In genomic region chr10:70682920-70683600, GRCh38 we compare ENCODE assay signal across 17 cellular contexts. TPM values are rescaled to one million over a fixed set of nuclear protein-coding genes. Genes with fewer than 3 reads are reported as not detected.
DNase-seq lines count a peak whose midpoint lies in the region; ATAC-seq and TF ChIP-seq lines count a peak whose summit lies in the region.
"Had no signal": no experiment of that assay in that cellular context is flagged by ENCODE, and none has a peak within 500 bp of the region (broad histone marks: within the 10 kb centered on the region; RNA-seq: fewer than 3 reads in every experiment).

No MANE protein-coding gene starts in this region.

- no peak overlapping the region for H3K4me3 Mint-ChIP-seq in activated CD4-positive, alpha-beta T cell treated with anti-CD3 and anti-CD28 coated beads for 36 hours
- H3K4me3 Mint-ChIP-seq: activated naive CD4-positive, alpha-beta T cell treated with anti-CD3 and anti-CD28 coated beads, Interleukin-2, amount 50 U/mL, for 24 hours; CD4-positive, alpha-beta memory T cell; T-helper 17 cell had no signal

- TF ChIP-seq CTCF in NB4 (IDR thresholded peaks at IDR 0.05; ENCODE audit: low read depth, low read length) (no peak), epithelial cell of esophagus (IDR thresholded peaks at IDR 0.05; ENCODE audit: insufficient read depth, low read depth, low read length, missing control alignments) (no peak)

- H3K36me3 Mint-ChIP-seq in activated CD4-positive, alpha-beta T cell treated with anti-CD3 and anti-CD28 coated beads for 36 hours (ENCODE audit: low read depth) = no peaks in the 10 kb centered on the region
- H3K36me3 Mint-ChIP-seq: activated naive CD4-positive, alpha-beta T cell treated with anti-CD3 and anti-CD28 coated beads, Interleukin-2, amount 50 U/mL, for 24 hours; CD4-positive, alpha-beta memory T cell had no signal

- CTCF ChIA-PET in activated CD4-positive, alpha-beta T cell treated with anti-CD3 and anti-CD28 coated beads for 36 hours (lab: Charles Lee) = no interaction called here

- no peak for TF ChIP-seq POLR2A in NB4 (IDR thresholded peaks at IDR 0.05; ENCODE audit: extremely low read depth, insufficient read length)

- intact Hi-C loops in activated CD4-positive, alpha-beta T cell treated with anti-CD3 and anti-CD28 coated beads for 36 hours (cut with DNase I, micrococcal nuclease) = no loop called here

- no peak overlapping the region for H3K4me3 ChIP-seq in NB4 (ENCODE audit: low read depth, low read length)
- H3K4me3 ChIP-seq in epithelial cell of esophagus (ENCODE audit: low read length) = no peak overlapping the region
- H3K4me3 ChIP-seq: stomach had no signal

- no peaks in the 10 kb centered on the region for H3K9me3 Mint-ChIP-seq in activated CD4-positive, alpha-beta T cell treated with anti-CD3 and anti-CD28 coated beads for 36 hours (ENCODE audit: low read depth)
- H3K9me3 Mint-ChIP-seq: activated naive CD4-positive, alpha-beta T cell treated with anti-CD3 and anti-CD28 coated beads, Interleukin-2, amount 50 U/mL, for 24 hours; CD4-positive, alpha-beta memory T cell had no signal

- peak; percentile 38 for DNase-seq in activated CD4-positive, alpha-beta T cell treated with anti-CD3 and anti-CD28 coated beads for 36 hours
- DNase-seq in activated CD4-positive, alpha-beta T cell treated with anti-CD3 and anti-CD28 coated beads for 1 hour = no peak
- DNase-seq in NB4 (ENCODE audit: low read depth) (peak; percentile 59), epithelial cell of esophagus (ENCODE audit: low read depth) (peak; percentile 23), SIG-M5 (lab: John Stamatoyannopoulos, UW) (no peak)
- peak; percentile 2 to 24 for DNase-seq in stimulated activated CD8-positive, alpha-beta memory T cell treated with anti-CD3 and anti-CD28 coated beads, Interleukin-7, amount 100 ng/mL, for 48 hours (ENCODE audit: extremely low read depth in 1 of 2, low read depth in 1 of 2)
- DNase-seq: CD4-positive, alpha-beta memory T cell; GOT3; Kasumi-1; NCI-H2029; stomach; T-helper 17 cell had no signal

- no peaks in the 10 kb centered on the region for H3K27me3 Mint-ChIP-seq in activated CD4-positive, alpha-beta T cell treated with anti-CD3 and anti-CD28 coated beads for 36 hours
- H3K27me3 Mint-ChIP-seq: activated naive CD4-positive, alpha-beta T cell treated with anti-CD3 and anti-CD28 coated beads, Interleukin-2, amount 50 U/mL, for 24 hours had no signal

- H3K27ac Mint-ChIP-seq in activated CD4-positive, alpha-beta T cell treated with anti-CD3 and anti-CD28 coated beads for 36 hours = no peak overlapping the region
- H3K27ac Mint-ChIP-seq: activated naive CD4-positive, alpha-beta T cell treated with anti-CD3 and anti-CD28 coated beads, Interleukin-2, amount 50 U/mL, for 24 hours; CD4-positive, alpha-beta memory T cell; T-helper 17 cell had no signal

- no peak for ATAC-seq in activated CD4-positive, alpha-beta T cell treated with anti-CD3 and anti-CD28 coated beads for 36 hours
- ATAC-seq in GM19455 (IDR thresholded peaks at IDR 0.05; ENCODE audit: unreplicated experiment) (no peak), HG02759 (IDR thresholded peaks at IDR 0.05; ENCODE audit: unreplicated experiment) (no peak)
- ATAC-seq: T-helper 17 cell had no signal

- POLR2A ChIA-PET in activated CD4-positive, alpha-beta T cell treated with anti-CD3 and anti-CD28 coated beads for 36 hours (lab: Charles Lee) = no interaction called here

- H3K4me1 Mint-ChIP-seq in activated CD4-positive, alpha-beta T cell treated with anti-CD3 and anti-CD28 coated beads for 36 hours = peaks cover 6% of the 10 kb centered on the region
- H3K4me1 Mint-ChIP-seq: activated naive CD4-positive, alpha-beta T cell treated with anti-CD3 and anti-CD28 coated beads, Interleukin-2, amount 50 U/mL, for 24 hours had no signal

RNA-seq across cellular contexts. Expression of gene ADAMTS14, which starts 10.8 kb away (rescaled TPM):
- total RNA-seq in activated CD4-positive, alpha-beta T cell treated with anti-CD3 and anti-CD28 coated beads for 36 hours = not detected
- total RNA-seq: A172; CD4-positive, alpha-beta memory T cell; endothelial cell of umbilical vein; T-helper 17 cell had no signal

Comparison
In these comparisons a context has a peak if more than half of its experiments do, and no peak if none do; other contexts are left out.
1. DNase-seq: peak in activated CD4-positive, alpha-beta T cell treated with anti-CD3 and anti-CD28 coated beads for 36 hours (single experiment), NB4 (single experiment), epithelial cell of esophagus (single experiment) and stimulated activated CD8-positive, alpha-beta memory T cell treated with anti-CD3 and anti-CD28 coated beads, Interleukin-7, amount 100 ng/mL, for 48 hours (2 of 2); none in activated CD4-positive, alpha-beta T cell treated with anti-CD3 and anti-CD28 coated beads for 1 hour (single experiment) and SIG-M5 (single experiment).